34 cellular contexts compared by ENCODE assay signal in the genomic region with DNA sequence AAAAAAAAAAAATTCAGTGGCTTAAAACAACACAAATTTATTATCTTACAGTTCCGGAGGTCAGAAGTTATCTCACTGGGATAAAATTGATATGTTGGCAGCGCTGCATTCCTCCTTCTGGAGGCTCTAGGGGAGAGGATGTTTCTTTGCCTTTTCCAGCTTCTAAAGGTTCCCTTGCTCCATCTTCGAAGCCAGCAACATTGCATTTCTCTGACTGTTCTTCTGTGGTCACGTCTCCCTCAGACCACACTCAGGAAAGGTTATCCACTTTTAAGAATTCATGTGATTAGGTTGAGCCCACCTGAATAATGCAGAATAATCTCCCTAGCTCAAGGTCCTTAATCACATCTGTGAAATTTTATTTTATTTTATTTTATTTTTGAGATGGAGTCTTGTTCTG.
"Had no signal": no experiment of that assay in that cellular context is flagged by ENCODE, and none has a peak within 500 bp of the region (broad histone marks: within the 10 kb centered on the region; RNA-seq: fewer than 3 reads in every experiment).

No MANE protein-coding gene starts in this region.

- H3K4me3 ChIP-seq: adrenal gland, coronary artery, dorsolateral prefrontal cortex, heart right ventricle had no signal

- H3K27ac ChIP-seq: adrenal gland, coronary artery, dorsolateral prefrontal cortex, heart right ventricle, WERI-Rb-1 had no signal

- H3K36me3 Mint-ChIP-seq: brain, T-cell had no signal

- H3K27ac Mint-ChIP-seq: activated CD8-positive, alpha-beta T cell treated with anti-CD3 and anti-CD28 coated beads for 36 hours; activated naive CD4-positive, alpha-beta T cell treated with anti-CD3 and anti-CD28 coated beads for 36 hours; activated naive CD4-positive, alpha-beta T cell treated with anti-CD3 and anti-CD28 coated beads, Interleukin-2, amount 50 U/mL, for 24 hours; activated naive CD8-positive, alpha-beta T cell treated with anti-CD3 and anti-CD28 coated beads for 36 hours; activated naive CD8-positive, alpha-beta T cell treated with anti-CD3 and anti-CD28 coated beads, Interleukin-2, amount 50 U/mL, for 24 hours; activated T-helper 1 cell treated with anti-CD3 and anti-CD28 coated beads, Interleukin-12 subunit alpha, Interleukin-12 subunit beta, Interleukin-2, Interleukin-4 antibody, amounts not matched to agents 30 ng/mL and 10 ng/mL and 1 ng/mL, durations not matched to agents 14 hours and 24 hours and 36 hours; activated T-helper 2 cell treated with anti-CD3 and anti-CD28 coated beads, Interferon-gamma antibody, Interleukin-2, Interleukin-4, amounts not matched to agents 10 μg/mL and 5 μg/mL and 100 μg/mL, durations not matched to agents 14 hours and 24 hours and 36 hours; brain; dendritic cell treated with granulocyte-macrophage colony-stimulating factor and Interleukin-4, amounts not matched to agents 40 ng/mL and 50 ng/mL, for 4 days; endodermal cell; T-cell; T-helper 1 cell treated with Interleukin-12 subunit alpha and Interleukin-12 subunit beta and Interleukin-4 antibody, amounts not matched to agents 30 μg/mL and 1 μg/mL, for 36 hours had no signal

- ATAC-seq: activated CD4-positive, CD25-positive, alpha-beta regulatory T cell treated with anti-CD3 and anti-CD28 coated beads, Interleukin-2, amount 50 U/mL, for 24 hours; activated CD8-positive, alpha-beta T cell treated with anti-CD3 and anti-CD28 coated beads for 36 hours; activated naive CD8-positive, alpha-beta T cell treated with anti-CD3 and anti-CD28 coated beads, Interleukin-2, amount 50 U/mL, for 24 hours; esophagus mucosa; heart right ventricle; T-cell had no signal

- H3K4me3 Mint-ChIP-seq: activated B cell treated with CpG ODN at 0.5 μM for 24 hours; activated CD8-positive, alpha-beta T cell treated with anti-CD3 and anti-CD28 coated beads for 36 hours; activated naive CD4-positive, alpha-beta T cell treated with anti-CD3 and anti-CD28 coated beads for 36 hours; activated naive CD4-positive, alpha-beta T cell treated with anti-CD3 and anti-CD28 coated beads, Interleukin-2, amount 50 U/mL, for 24 hours; activated naive CD8-positive, alpha-beta T cell treated with anti-CD3 and anti-CD28 coated beads for 36 hours; activated naive CD8-positive, alpha-beta T cell treated with anti-CD3 and anti-CD28 coated beads, Interleukin-2, amount 50 U/mL, for 24 hours; activated T-helper 1 cell treated with anti-CD3 and anti-CD28 coated beads, Interleukin-12 subunit alpha, Interleukin-12 subunit beta, Interleukin-2, Interleukin-4 antibody, amounts not matched to agents 30 ng/mL and 10 ng/mL and 1 ng/mL, durations not matched to agents 14 hours and 24 hours and 36 hours; brain; central memory CD8-positive, alpha-beta T cell; dendritic cell treated with granulocyte-macrophage colony-stimulating factor and Interleukin-4, amounts not matched to agents 40 ng/mL and 50 ng/mL, for 4 days; endodermal cell; T-cell; T-helper 1 cell treated with Interleukin-12 subunit alpha and Interleukin-12 subunit beta and Interleukin-4 antibody, amounts not matched to agents 30 μg/mL and 1 μg/mL, for 36 hours; T-helper 2 cell treated with Interferon-gamma antibody and Interleukin-4, amounts not matched to agents 5 μg/mL and 100 μg/mL, for 36 hours had no signal

- DNase-seq: activated B cell treated with CpG ODN at 0.5 μM for 24 hours; activated CD4-positive, alpha-beta T cell treated with anti-CD3 and anti-CD28 coated beads for 48 hours; activated CD4-positive, alpha-beta T cell treated with anti-CD3 and anti-CD28 coated beads, Interleukin-2, amount 50 U/mL, for 1 hour; activated CD4-positive, alpha-beta T cell treated with anti-CD3 and anti-CD28 coated beads, Interleukin-2, amount 50 U/mL, for 48 hours; activated CD8-positive, alpha-beta memory T cell treated with anti-CD3 and anti-CD28 coated beads for 24 hours; activated CD8-positive, alpha-beta T cell treated with anti-CD3 and anti-CD28 coated beads for 36 hours; activated effector memory CD4-positive, alpha-beta T cell treated with anti-CD3 and anti-CD28 coated beads, Interleukin-2, amount 50 U/mL, for 16 hours; activated naive CD4-positive, alpha-beta T cell treated with anti-CD3 and anti-CD28 coated beads for 36 hours; activated naive CD8-positive, alpha-beta T cell treated with anti-CD3 and anti-CD28 coated beads for 36 hours; activated naive CD8-positive, alpha-beta T cell treated with anti-CD3 and anti-CD28 coated beads, Interleukin-2, amount 50 U/mL, for 24 hours; activated T-cell treated with anti-CD3 and anti-CD28 coated beads, Interleukin-2, amount 50 U/mL, for 48 hours; adrenal gland; anterior cingulate cortex; dorsolateral prefrontal cortex; effector memory CD4-positive, alpha-beta T cell; endodermal cell; foreskin fibroblast; glutamatergic neuron; heart right ventricle; SW 1271; T-cell; T1000; WERI-Rb-1 had no signal

- H3K9me3 ChIP-seq: adrenal gland, heart right ventricle had no signal

- H3K27me3 Mint-ChIP-seq: activated B cell treated with CpG ODN at 0.5 μM for 24 hours; activated CD8-positive, alpha-beta T cell treated with anti-CD3 and anti-CD28 coated beads for 36 hours; activated naive CD4-positive, alpha-beta T cell treated with anti-CD3 and anti-CD28 coated beads, Interleukin-2, amount 50 U/mL, for 24 hours; activated naive CD8-positive, alpha-beta T cell treated with anti-CD3 and anti-CD28 coated beads for 36 hours; activated naive CD8-positive, alpha-beta T cell treated with anti-CD3 and anti-CD28 coated beads, Interleukin-2, amount 50 U/mL, for 24 hours; central memory CD8-positive, alpha-beta T cell; dendritic cell treated with granulocyte-macrophage colony-stimulating factor and Interleukin-4, amounts not matched to agents 40 ng/mL and 50 ng/mL, for 4 days; T-cell had no signal

- H3K27me3 ChIP-seq: adrenal gland, dorsolateral prefrontal cortex, heart right ventricle had no signal

- H3K4me1 Mint-ChIP-seq: central memory CD8-positive, alpha-beta T cell; endodermal cell had no signal

- H3K36me3 ChIP-seq: adrenal gland, heart right ventricle, WERI-Rb-1 had no signal
